In the genomic region with DNA sequence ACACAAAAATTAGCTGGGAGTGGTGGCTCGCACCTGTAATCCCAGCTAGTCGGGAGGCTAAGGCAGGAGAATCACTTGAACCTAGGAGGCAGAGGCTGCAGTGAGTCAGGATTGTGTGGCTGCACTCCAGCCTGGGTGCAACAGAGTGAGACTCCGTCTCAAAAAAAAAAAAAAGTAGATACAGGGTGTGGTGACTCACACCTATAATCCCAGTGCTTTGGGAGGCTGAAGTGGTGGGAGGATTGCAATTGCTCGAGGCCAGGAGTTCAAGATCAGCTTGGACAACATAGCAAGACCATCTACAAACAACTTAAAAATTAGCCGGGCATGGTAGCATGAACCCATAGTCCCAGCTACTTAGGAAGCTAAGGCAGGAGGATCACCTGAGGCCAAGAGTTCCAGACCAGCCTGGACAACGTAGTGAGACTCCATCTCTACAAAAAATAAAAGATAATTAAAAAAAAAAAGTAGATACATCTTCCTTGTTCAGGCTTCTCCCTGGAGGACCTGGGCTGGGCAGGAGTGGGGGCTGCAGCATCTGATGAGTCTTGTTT, we compare ENCODE assay signal across 16 cellular contexts. TPM values are rescaled to one million over a fixed set of nuclear protein-coding genes. Genes with fewer than 3 reads are reported as not detected.
DNase-seq lines count a peak whose midpoint lies in the region.
"Had no signal": no experiment of that assay in that cellular context is flagged by ENCODE, and none has a peak within 500 bp of the region (broad histone marks: within the 10 kb centered on the region; RNA-seq: fewer than 3 reads in every experiment).

No MANE protein-coding gene starts in this region.

- H3K9me3 ChIP-seq in BLaER1: no peaks in the 10 kb centered on the region
- H3K9me3 ChIP-seq in BLaER1 treated with 17β-estradiol and CSF1 and Interleukin-3, amounts not matched to agents 10 nM and 100 nM (replicated peaks in 1 of 11): no peaks in the 10 kb centered on the region
- H3K9me3 ChIP-seq: BE2C, SJSA1 had no signal

- H4K20me1 ChIP-seq in BLaER1: no peaks in the 10 kb centered on the region
- no peaks in the 10 kb centered on the region for H4K20me1 ChIP-seq in BLaER1 treated with 17β-estradiol and CSF1 and Interleukin-3, amounts not matched to agents 10 nM and 100 nM

- H3K4me1 Mint-ChIP-seq in dendritic cell treated with granulocyte-macrophage colony-stimulating factor and Interleukin-4, amounts not matched to agents 40 ng/mL and 50 ng/mL, for 4 days (ENCODE audit: low read depth): peaks cover 36% of the 10 kb centered on the region

- intact Hi-C loops in dendritic cell treated with granulocyte-macrophage colony-stimulating factor and Interleukin-4, amounts not matched to agents 40 ng/mL and 50 ng/mL, for 4 days (cut with micrococcal nuclease): no loop called here

- H3K36me3 Mint-ChIP-seq in dendritic cell treated with granulocyte-macrophage colony-stimulating factor and Interleukin-4, amounts not matched to agents 40 ng/mL and 50 ng/mL, for 4 days (ENCODE audit: low read depth): peaks cover 28% of the 10 kb centered on the region

- peak; percentile 54 for DNase-seq in HT1080 (ENCODE audit: low read depth)
- DNase-seq in stimulated activated CD4-positive, alpha-beta T cell treated with anti-CD3 and anti-CD28 coated beads, Interleukin-4, amount 100 ng/mL, for 4 hours: no peak
- DNase-seq in NCI-H2227 treated with DMSO at 0.1 percent for 48 hours (lab: John Stamatoyannopoulos, UW): no peak
- DNase-seq in SKM-1 treated with dmso at 0.1 percent for 144 hours (lab: John Stamatoyannopoulos, UW; ENCODE audit: unreplicated experiment): no peak
- DNase-seq: BE2C; Karpas-422; NCI-H146; NCI-H2081 treated with DMSO at 0.1 percent for 48 hours; NCI-H226; NCI-H526 treated with DMSO at 0.1 percent for 48 hours; NK-92 treated with Interleukin-12 subunit alpha and Interleukin-12 subunit beta, amount 100 ng/mL, for 24 hours; OCI-M1 had no signal

- H3K27ac Mint-ChIP-seq in dendritic cell treated with granulocyte-macrophage colony-stimulating factor and Interleukin-4, amounts not matched to agents 40 ng/mL and 50 ng/mL, for 4 days: peak overlapping the region; percentile 68

- H3K27ac ChIP-seq in BLaER1: no peak overlapping the region
- peak overlapping the region in 3 of 11 experiments; percentile 22 to 80 (median 34); a peak in 4 of 22 replicates for H3K27ac ChIP-seq in BLaER1 treated with 17β-estradiol and CSF1 and Interleukin-3, amounts not matched to agents 10 nM and 100 nM
- H3K27ac ChIP-seq: SJSA1 had no signal

- peaks cover 30% of the 10 kb centered on the region for H3K4me1 ChIP-seq in BLaER1
- H3K4me1 ChIP-seq in BLaER1 treated with 17β-estradiol and CSF1 and Interleukin-3, amounts not matched to agents 10 nM and 100 nM: peaks cover 18 to 37% (median 31%) of the 10 kb centered on the region in 10 experiments
- H3K4me1 ChIP-seq: BE2C had no signal

- H3K9ac ChIP-seq in BLaER1: peak overlapping the region; percentile 83; the same call in 1 of the 2 replicates
- peak overlapping the region in 6 of 11 experiments; percentile 74 to 86 (median 84); a peak in 7 of 22 replicates for H3K9ac ChIP-seq in BLaER1 treated with 17β-estradiol and CSF1 and Interleukin-3, amounts not matched to agents 10 nM and 100 nM

- peak overlapping the region; percentile 96 for H3K4me3 Mint-ChIP-seq in dendritic cell treated with granulocyte-macrophage colony-stimulating factor and Interleukin-4, amounts not matched to agents 40 ng/mL and 50 ng/mL, for 4 days

- no peaks in the 10 kb centered on the region for H3K27me3 ChIP-seq in BLaER1
- H3K27me3 ChIP-seq in BLaER1 treated with 17β-estradiol and CSF1 and Interleukin-3, amounts not matched to agents 10 nM and 100 nM: no peaks in the 10 kb centered on the region
- H3K27me3 ChIP-seq: BE2C, SJSA1 had no signal

- H3K4me2 ChIP-seq in BLaER1: peak overlapping the region; percentile 100
- H3K4me2 ChIP-seq in BLaER1 treated with 17β-estradiol and CSF1 and Interleukin-3, amounts not matched to agents 10 nM and 100 nM: peak overlapping the region; percentile 89 to 100 (median 98)

- no peaks in the 10 kb centered on the region for H3K9me3 Mint-ChIP-seq in dendritic cell treated with granulocyte-macrophage colony-stimulating factor and Interleukin-4, amounts not matched to agents 40 ng/mL and 50 ng/mL, for 4 days

- H3K27me3 Mint-ChIP-seq in dendritic cell treated with granulocyte-macrophage colony-stimulating factor and Interleukin-4, amounts not matched to agents 40 ng/mL and 50 ng/mL, for 4 days: peaks cover 2% of the 10 kb centered on the region

- 0 out of 2 replicates have a peak, but pooled peaks cover 6% of the 10 kb centered on the region for H3K36me3 ChIP-seq in BLaER1
- peaks cover 0 to 16% (median 0%) of the 10 kb centered on the region in 11 experiments; a peak in 4 of 22 replicates for H3K36me3 ChIP-seq in BLaER1 treated with 17β-estradiol and CSF1 and Interleukin-3, amounts not matched to agents 10 nM and 100 nM
- H3K36me3 ChIP-seq: BE2C, SJSA1 had no signal

- H3K4me3 ChIP-seq in BLaER1: no peak overlapping the region
- peak overlapping the region in 3 of 10 experiments; percentile 76 to 92 (median 84); a peak in 2 of 20 replicates for H3K4me3 ChIP-seq in BLaER1 treated with 17β-estradiol and CSF1 and Interleukin-3, amounts not matched to agents 10 nM and 100 nM
- H3K4me3 ChIP-seq: SJSA1 had no signal

RNA-seq across cellular contexts. Expression of a gene that starts 2.0 kb away (rescaled TPM):
- 3.6 and 13.0 TPM in 2 replicates for total RNA-seq in HT1080 (2014; rRNA removed; shearing (Covaris generic))
- 15.5 and 18.4 TPM in 2 replicates for polyA plus RNA-seq in HT1080 (2015; cell fraction: cytosol; rRNA removed)
- polyA plus RNA-seq in HT1080 (2015; cell fraction: nucleus; rRNA removed): 10.2 and 10.8 TPM in 2 replicates

RNA-seq across cellular contexts. Expression of a gene that starts 12.2 kb away (rescaled TPM):
- total RNA-seq in HT1080 (2014; rRNA removed; shearing (Covaris generic)): 0.73 and 1.5 TPM in 2 replicates
- polyA plus RNA-seq in HT1080 (2015; cell fraction: cytosol; rRNA removed): 6.3 and 7.5 TPM in 2 replicates
- 30.4 and 32.3 TPM in 2 replicates for polyA plus RNA-seq in HT1080 (2015; cell fraction: nucleus; rRNA removed)

RNA-seq across cellular contexts. Expression of a gene that starts 27.0 kb away (rescaled TPM):
- total RNA-seq in HT1080 (2014; rRNA removed; shearing (Covaris generic)): not detected in 2 replicates
- polyA plus RNA-seq in HT1080 (2015; cell fraction: cytosol; rRNA removed): not detected in 2 replicates
- not detected in 2 replicates for polyA plus RNA-seq in HT1080 (2015; cell fraction: nucleus; rRNA removed)
- total RNA-seq: SJSA1 had no signal

RNA-seq across cellular contexts. Expression of a gene that starts 28.3 kb away (rescaled TPM):
- 0.37 TPM in 1 of 2 replicates, not detected in the other for total RNA-seq in HT1080 (2014; rRNA removed; shearing (Covaris generic))
- polyA plus RNA-seq in HT1080 (2015; cell fraction: cytosol; rRNA removed): 0.32 and 0.44 TPM in 2 replicates
- polyA plus RNA-seq in HT1080 (2015; cell fraction: nucleus; rRNA removed): 1.6 and 2.1 TPM in 2 replicates

RNA-seq across cellular contexts. Expression of a gene that starts 28.5 kb away (rescaled TPM):
- 14.3 and 19.7 TPM in 2 replicates for total RNA-seq in HT1080 (2014; rRNA removed; shearing (Covaris generic))
- polyA plus RNA-seq in HT1080 (2015; cell fraction: cytosol; rRNA removed): 31.7 and 32.8 TPM in 2 replicates
- 110 and 119 TPM in 2 replicates for polyA plus RNA-seq in HT1080 (2015; cell fraction: nucleus; rRNA removed)
